8 cellular contexts compared by ENCODE assay signal in the genomic region with DNA sequence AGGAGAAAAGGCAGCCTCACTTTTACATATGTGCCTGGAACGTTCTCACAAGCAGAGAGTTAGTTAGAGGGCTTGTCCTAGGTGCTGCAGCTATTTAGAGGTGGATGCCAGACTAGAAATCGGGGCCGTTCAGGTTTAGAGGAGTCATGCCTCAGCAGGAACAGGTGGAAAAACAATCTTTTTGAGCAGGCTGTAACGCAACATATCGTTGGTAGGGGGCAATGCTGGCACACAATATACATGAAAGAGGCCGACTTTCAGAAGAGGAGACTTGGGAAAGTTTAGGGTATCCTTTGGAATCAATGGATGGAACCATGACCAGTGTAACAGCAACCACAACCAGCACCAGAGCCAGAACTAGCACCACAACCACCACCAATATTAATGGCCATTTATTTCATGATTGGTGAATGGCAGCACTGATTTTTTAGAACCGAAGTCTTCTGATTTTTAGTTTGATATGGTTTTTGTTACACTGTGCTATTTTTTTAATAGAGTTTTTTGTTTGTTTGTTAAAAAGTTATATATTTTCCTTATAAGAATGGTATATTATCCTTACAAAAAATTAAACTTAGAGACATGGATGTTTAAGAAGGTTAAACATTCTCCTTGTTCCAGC. TPM values are rescaled to one million over a fixed set of nuclear protein-coding genes. Genes with fewer than 3 reads are reported as not detected.
A peak's percentile ranks its signal among the peaks of the same experiment; 100 is the strongest.
DNase-seq lines count a peak whose midpoint lies in the region; ATAC-seq and TF ChIP-seq lines count a peak whose summit lies in the region.

No MANE protein-coding gene starts in this region.

- H2AK5ac ChIP-seq in IMR-90 (ENCODE audit: low read depth, low read length), result no peak overlapping the region

- no peak overlapping the region for H2BK20ac ChIP-seq in IMR-90 (ENCODE audit: low read depth, low read length)

- no peaks in the 10 kb centered on the region for H3K36me3 ChIP-seq in IMR-90 (ENCODE audit: control insufficient read depth, insufficient read depth, low read length)

- ATAC-seq in IMR-90 (ENCODE audit: low read depth), result 0 out of 2 replicates have a peak, but pooled peaks have one; percentile 32
- peak; percentile 80 for ATAC-seq in SK-N-SH treated with all-trans-retinoic acid at 6 μM for 48 hours
- no peak for ATAC-seq in GM19023 (IDR thresholded peaks at IDR 0.05; ENCODE audit: unreplicated experiment)
- ATAC-seq in HG02678 (IDR thresholded peaks at IDR 0.05; ENCODE audit: unreplicated experiment), result no peak
- ATAC-seq in HG02642 (IDR thresholded peaks at IDR 0.05; ENCODE audit: poor library complexity, unreplicated experiment), result no peak

- no peak overlapping the region for H3K27ac ChIP-seq in IMR-90 (ENCODE audit: insufficient read depth, low read length)

- DNase-seq in Daoy (ENCODE audit: low read depth), result peak; percentile 13
- DNase-seq in IMR-90, result no peak
- peak; percentile 65 for DNase-seq in left kidney (ENCODE audit: low read depth, low spot score)
- no peak for DNase-seq in OCI-M2 (lab: John Stamatoyannopoulos, UW; ENCODE audit: unreplicated experiment)

- POLR2A ChIA-PET in IMR-90 (lab: Charles Lee; ENCODE audit: unreplicated experiment), result no interaction called here

- no peak overlapping the region for H2AFZ ChIP-seq in IMR-90 (replicated peaks; ENCODE audit: low read length, poor library complexity)

- CTCF ChIA-PET in IMR-90 (lab: Yijun Ruan, JAX), result interaction anchor here (0.8 kb wide), 1 partner anchor 539 kb away, joined by 3 read pairs; no protein-coding TSS in a partner anchor

- TF ChIP-seq POLR2A in IMR-90 (IDR thresholded peaks at IDR 0.05; ENCODE audit: low read depth, low read length), result no peak

- H3K56ac ChIP-seq in IMR-90 (ENCODE audit: extremely low read depth, insufficient read depth, low read length), result no peak overlapping the region

- no peaks in the 10 kb centered on the region for H4K20me1 ChIP-seq in IMR-90 (ENCODE audit: insufficient read depth, low read length)

- no peaks in the 10 kb centered on the region for H3K9me3 ChIP-seq in IMR-90 (ENCODE audit: control insufficient read depth, insufficient read depth, low read length)

- BruUV-seq in IMR-90 (replicated peaks; lab: Mats Ljungman, UMichigan), result no TSS peak

- H3K14ac ChIP-seq in IMR-90 (replicated peaks; ENCODE audit: low read depth, low read length), result no peak overlapping the region

- no peak overlapping the region for H3K18ac ChIP-seq in IMR-90 (ENCODE audit: low read depth, low read length)

- no peak overlapping the region for H3K4ac ChIP-seq in IMR-90 (ENCODE audit: low read depth, low read length)

- H3K9me1 ChIP-seq in IMR-90 (ENCODE audit: insufficient read depth, low read length), result no peaks in the 10 kb centered on the region; the same call in 1 of the 2 replicates

- dilution Hi-C loops in IMR-90 (cut with HindIII; ENCODE audit: low sequenced_read_pairs, unreplicated experiment), result no loop called here

- no peak overlapping the region for H2AK9ac ChIP-seq in IMR-90 (replicated peaks; ENCODE audit: low read depth, low read length, poor library complexity)

- 10% methylated on average over 2 of the region's 7 CpGs; no CpG with 5 or more reads in 1 of the 2 experiments for WGBS in IMR-90 (ENCODE audit: extremely low coverage in 2 of 2, insufficient read length in 1 of 2), 2 experiments

- in situ Hi-C loops in IMR-90 (cut with MboI; ENCODE audit: low sequenced_read_pairs), result no loop called here

- H3K4me1 ChIP-seq in IMR-90 (ENCODE audit: control insufficient read depth, insufficient read depth, low read length), result no peaks in the 10 kb centered on the region

- peak; percentile 19; the same call in 1 of the 2 replicates for TF ChIP-seq RAD21 in IMR-90 (IDR thresholded peaks at IDR 0.05; ENCODE audit: low read length)

- TF ChIP-seq CTCF in IMR-90 (conservative IDR thresholded peaks at IDR 0.05; ENCODE audit: low read depth, low read length), result peak; percentile 33

- H3K79me1 ChIP-seq in IMR-90 (ENCODE audit: low read depth in 1 of 2, low read length in 2 of 2), result no peaks in the 10 kb centered on the region

- peaks cover 5% of the 10 kb centered on the region for H3K27me3 ChIP-seq in IMR-90 (ENCODE audit: control insufficient read depth, insufficient read depth, low read length)

- no peak overlapping the region for H3K9ac ChIP-seq in IMR-90 (ENCODE audit: low read depth, low read length)

- intact Hi-C loops in IMR-90 (cut with micrococcal nuclease), result loop anchor here (1.0 to 10.0 kb wide), 6 partner anchors 961 to 1408 kb away; partner anchors contain the start of genes ANTXR2, CFAP299 and FGF5

- H3K4me3 ChIP-seq in IMR-90 (ENCODE audit: insufficient read depth, low read depth, low read length), result no peak overlapping the region

- no peak overlapping the region for H4K8ac ChIP-seq in IMR-90 (ENCODE audit: low read depth in 2 of 2, low read length in 2 of 2)

- no peak overlapping the region for H2BK15ac ChIP-seq in IMR-90 (ENCODE audit: low read depth, low read length)

- no peak overlapping the region for H4K91ac ChIP-seq in IMR-90 (ENCODE audit: insufficient read depth, low read depth, low read length)

- H2BK120ac ChIP-seq in IMR-90 (ENCODE audit: low read depth, low read length), result no peak overlapping the region

- H2BK5ac ChIP-seq in IMR-90 (ENCODE audit: low read depth, low read length, poor library complexity, severe bottlenecking), result no peak overlapping the region

- no peak overlapping the region for H4K5ac ChIP-seq in IMR-90 (ENCODE audit: low read depth, low read length)

- no peak overlapping the region for H3K23ac ChIP-seq in IMR-90 (ENCODE audit: low read depth, low read length)

- H3K4me2 ChIP-seq in IMR-90 (ENCODE audit: low read depth, low read length), result no peak overlapping the region

TF ChIP-seq in IMR-90, 13 proteins besides CTCF, POLR2A, EP300 and RAD21 (continues in another document):
- TF ChIP-seq RFX5 (IDR thresholded peaks at IDR 0.05; ENCODE audit: low read depth, low read length) (no peak), MXI1 (IDR thresholded peaks at IDR 0.05; ENCODE audit: borderline replicate concordance, low read depth, low read length) (no peak), SMC3 (IDR thresholded peaks at IDR 0.05; ENCODE audit: low read depth, low read length) (no peak), NFE2L2 (IDR thresholded peaks at IDR 0.05; ENCODE audit: low read depth, low read length) (no peak), MAFK (IDR thresholded peaks at IDR 0.05; ENCODE audit: low read depth, low read length) (no peak), CHD1 (IDR thresholded peaks at IDR 0.05; ENCODE audit: low read depth, low read length) (no peak), MAZ (IDR thresholded peaks at IDR 0.05; ENCODE audit: borderline replicate concordance, low read depth, low read length) (no peak), BHLHE40 (IDR thresholded peaks at IDR 0.05; ENCODE audit: low read depth, low read length) (no peak), CEBPB (IDR thresholded peaks at IDR 0.05; ENCODE audit: low read depth, low read length) (no peak), USF2 (IDR thresholded peaks at IDR 0.05; ENCODE audit: low read depth, low read length) (no peak), FOS (IDR thresholded peaks at IDR 0.05; ENCODE audit: low read depth, low read length) (no peak)

TF ChIP-seq in SK-N-SH treated with all-trans-retinoic acid at 6 μM for 48 hours, 23 proteins besides CTCF, POLR2A, EP300 and RAD21:
- no peak for TF ChIP-seq OSR1 (CRISPR knock-in tag; IDR thresholded peaks at IDR 0.05)
- TF ChIP-seq, protein P1, sequence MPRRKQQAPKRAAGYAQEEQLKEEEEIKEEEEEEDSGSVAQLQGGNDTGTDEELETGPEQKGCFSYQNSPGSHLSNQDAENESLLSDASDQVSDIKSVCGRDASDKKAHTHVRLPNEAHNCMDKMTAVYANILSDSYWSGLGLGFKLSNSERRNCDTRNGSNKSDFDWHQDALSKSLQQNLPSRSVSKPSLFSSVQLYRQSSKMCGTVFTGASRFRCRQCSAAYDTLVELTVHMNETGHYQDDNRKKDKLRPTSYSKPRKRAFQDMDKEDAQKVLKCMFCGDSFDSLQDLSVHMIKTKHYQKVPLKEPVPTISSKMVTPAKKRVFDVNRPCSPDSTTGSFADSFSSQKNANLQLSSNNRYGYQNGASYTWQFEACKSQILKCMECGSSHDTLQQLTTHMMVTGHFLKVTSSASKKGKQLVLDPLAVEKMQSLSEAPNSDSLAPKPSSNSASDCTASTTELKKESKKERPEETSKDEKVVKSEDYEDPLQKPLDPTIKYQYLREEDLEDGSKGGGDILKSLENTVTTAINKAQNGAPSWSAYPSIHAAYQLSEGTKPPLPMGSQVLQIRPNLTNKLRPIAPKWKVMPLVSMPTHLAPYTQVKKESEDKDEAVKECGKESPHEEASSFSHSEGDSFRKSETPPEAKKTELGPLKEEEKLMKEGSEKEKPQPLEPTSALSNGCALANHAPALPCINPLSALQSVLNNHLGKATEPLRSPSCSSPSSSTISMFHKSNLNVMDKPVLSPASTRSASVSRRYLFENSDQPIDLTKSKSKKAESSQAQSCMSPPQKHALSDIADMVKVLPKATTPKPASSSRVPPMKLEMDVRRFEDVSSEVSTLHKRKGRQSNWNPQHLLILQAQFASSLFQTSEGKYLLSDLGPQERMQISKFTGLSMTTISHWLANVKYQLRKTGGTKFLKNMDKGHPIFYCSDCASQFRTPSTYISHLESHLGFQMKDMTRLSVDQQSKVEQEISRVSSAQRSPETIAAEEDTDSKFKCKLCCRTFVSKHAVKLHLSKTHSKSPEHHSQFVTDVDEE (CRISPR knock-in tag; IDR thresholded peaks at IDR 0.05), result no peak
- TF ChIP-seq TCF4 (CRISPR knock-in tag; IDR thresholded peaks at IDR 0.05; ENCODE audit: borderline replicate concordance), result no peak
- TF ChIP-seq, protein P2, sequence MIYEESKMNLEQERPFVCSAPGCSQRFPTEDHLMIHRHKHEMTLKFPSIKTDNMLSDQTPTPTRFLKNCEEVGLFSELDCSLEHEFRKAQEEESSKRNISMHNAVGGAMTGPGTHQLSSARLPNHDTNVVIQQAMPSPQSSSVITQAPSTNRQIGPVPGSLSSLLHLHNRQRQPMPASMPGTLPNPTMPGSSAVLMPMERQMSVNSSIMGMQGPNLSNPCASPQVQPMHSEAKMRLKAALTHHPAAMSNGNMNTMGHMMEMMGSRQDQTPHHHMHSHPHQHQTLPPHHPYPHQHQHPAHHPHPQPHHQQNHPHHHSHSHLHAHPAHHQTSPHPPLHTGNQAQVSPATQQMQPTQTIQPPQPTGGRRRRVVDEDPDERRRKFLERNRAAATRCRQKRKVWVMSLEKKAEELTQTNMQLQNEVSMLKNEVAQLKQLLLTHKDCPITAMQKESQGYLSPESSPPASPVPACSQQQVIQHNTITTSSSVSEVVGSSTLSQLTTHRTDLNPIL (CRISPR knock-in tag; IDR thresholded peaks at IDR 0.05; ENCODE audit: low read depth), result no peak
- TF ChIP-seq SNAI2 (CRISPR knock-in tag; IDR thresholded peaks at IDR 0.05), result no peak; the same call in 1 of the 2 replicates
- no peak for TF ChIP-seq GLIS3 (CRISPR knock-in tag; IDR thresholded peaks at IDR 0.05)

RNA-seq across cellular contexts. Expression of gene PAQR3, which starts 14.9 kb away (rescaled TPM):
- total RNA-seq in Daoy (2014; rRNA removed; shearing (Covaris generic)), result 13.5 and 15.3 TPM in 2 replicates
- 11.5 and 20.0 TPM in 2 replicates for total RNA-seq in IMR-90 (2012; rRNA removed)
- polyA plus RNA-seq in IMR-90 (2012; rRNA removed), result 8.2 and 11.8 TPM in 2 replicates
- polyA plus RNA-seq in IMR-90 (2012; cell fraction: cytosol; rRNA removed), result 1.8 and 2.2 TPM in 2 replicates
- 2.6 and 16.7 TPM in 2 replicates for polyA plus RNA-seq in IMR-90 (2012; cell fraction: nucleus; rRNA removed; ENCODE audit: low replicate concordance)

Comparison
In these comparisons a context has a peak if more than half of its experiments do, and no peak if none do; other contexts are left out.
1. DNase-seq: peak in Daoy (single experiment) and left kidney (single experiment); none in IMR-90 (single experiment) and OCI-M2 (single experiment).
2. ATAC-seq: peak in IMR-90 (single experiment) and SK-N-SH treated with all-trans-retinoic acid at 6 μM for 48 hours (single experiment); none in GM19023 (single experiment), HG02678 (single experiment) and HG02642 (single experiment).